ENCODE assay signal across 2 cellular contexts in the genomic region with DNA sequence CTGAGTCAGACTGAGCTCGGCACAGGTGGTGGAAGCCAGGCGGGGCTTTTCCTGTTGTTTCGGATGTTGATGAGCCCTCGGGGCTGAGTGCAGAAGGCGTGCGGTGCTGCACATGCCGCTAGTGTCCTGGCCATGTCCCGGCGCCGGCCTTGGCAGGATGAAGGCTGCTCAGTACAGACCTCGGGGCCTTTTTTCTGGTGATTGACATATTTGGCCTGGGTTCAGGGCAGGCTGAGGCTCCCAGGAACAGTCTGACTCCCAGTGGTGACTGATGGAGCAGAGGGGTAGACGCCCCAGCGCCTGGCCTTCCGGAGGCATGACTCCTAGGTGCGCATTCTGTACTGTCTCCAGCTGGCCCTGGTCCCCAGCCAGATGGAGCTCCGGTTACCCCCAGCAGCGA. TPM values are rescaled to one million over a fixed set of nuclear protein-coding genes. Genes with fewer than 3 reads are reported as not detected.
"Had no signal": no experiment of that assay in that cellular context is flagged by ENCODE, and none has a peak within 500 bp of the region (broad histone marks: within the 10 kb centered on the region; RNA-seq: fewer than 3 reads in every experiment).

No MANE protein-coding gene starts in this region.

RNA-seq across cellular contexts. Expression of a gene that starts 8.8 kb away (rescaled TPM):
- total RNA-seq: osteoblast had no signal

RNA-seq across cellular contexts. Expression of a gene that starts 33.4 kb away (rescaled TPM):
- polyA plus RNA-seq: neural cell had no signal
